8 cellular contexts compared by ENCODE assay signal in genomic region chr10:86971146-86971991, GRCh38. TPM values are rescaled to one million over a fixed set of nuclear protein-coding genes. Genes with fewer than 3 reads are reported as not detected.
DNase-seq lines count a peak whose midpoint lies in the region; TF ChIP-seq lines count a peak whose summit lies in the region.

No MANE protein-coding gene starts in this region.

- H2BK120ac ChIP-seq in H9 (ENCODE audit: low read depth, low read length, poor library complexity, severe bottlenecking) = no peak overlapping the region

- H3T11ph ChIP-seq in H9 (ENCODE audit: low read length) = no peak overlapping the region

- H3K4me3 ChIP-seq in GM12865 (ENCODE audit: low read depth, low read length) (peak overlapping the region; percentile 58), dorsolateral prefrontal cortex (peak overlapping the region; percentile 25 to 75 (median 61))

- H3K23me2 ChIP-seq in H9 (ENCODE audit: insufficient read length, low read depth, low read length, poor library complexity, severe bottlenecking) = peaks cover 15% of the 10 kb centered on the region

- H3K4me1 Mint-ChIP-seq in H9 = peaks cover 24 to 40% of the 10 kb centered on the region in 2 experiments

- peak overlapping the region; percentile 18 for H3K9ac ChIP-seq in H9 (ENCODE audit: extremely low read depth, insufficient read length, low read length)

- H4K20me1 ChIP-seq in H9 (ENCODE audit: control insufficient read depth, insufficient read depth, insufficient read length) = no peaks in the 10 kb centered on the region

- no peak overlapping the region for H3K4ac ChIP-seq in H9 (ENCODE audit: low read depth, low read length)

- H3K27me3 ChIP-seq in H9 (ENCODE audit: insufficient read depth, low read length) (peaks cover 10% of the 10 kb centered on the region; the same call in 1 of the 2 replicates), dorsolateral prefrontal cortex (peaks cover 0 to 3% (median 0%) of the 10 kb centered on the region in 45 donors)

- H3K27ac Mint-ChIP-seq in H9 = peak overlapping the region in 2 of 3 experiments; percentile 75 to 84; a peak in 2 of 7 replicates

- no peak overlapping the region for H2AFZ ChIP-seq in H9 (ENCODE audit: low read length)

- H3K14ac ChIP-seq in H9 (ENCODE audit: insufficient read depth, low read length) = peak overlapping the region; percentile 88

- peak overlapping the region; percentile 80 to 81 for H3K4me3 Mint-ChIP-seq in H9

- H3K79me2 ChIP-seq in H9 (ENCODE audit: insufficient read depth, low read length) = no peaks in the 10 kb centered on the region

- no CpG with 5 or more reads among the region's 77 CpGs for WGBS in H9 (ENCODE audit: extremely low coverage, insufficient read length, low lambda C conversion rate)

- peaks cover 31% of the 10 kb centered on the region for H3K27me3 Mint-ChIP-seq in H9 (ENCODE audit: low read depth)

- peaks cover under 1% of the 10 kb centered on the region; the same call in 1 of the 2 replicates for H3K4me1 ChIP-seq in H9 (ENCODE audit: insufficient read depth, low read length)

- H3K18ac ChIP-seq in H9 (ENCODE audit: insufficient read length, low read depth, low read length) = peak overlapping the region; percentile 72

- peaks cover 0 to 4% of the 10 kb centered on the region in 2 experiments; a peak in 1 of 5 replicates for H3K9me3 Mint-ChIP-seq in H9

- peak overlapping the region; percentile 44 for H3K4me2 ChIP-seq in H9 (ENCODE audit: insufficient read depth, insufficient read length, low read length)

- no peak overlapping the region for H2BK12ac ChIP-seq in H9 (ENCODE audit: insufficient read length, low read depth, low read length)

- intact Hi-C loops in dorsolateral prefrontal cortex (cut with DNase I) = loop anchor here in 1 of 2 donors (5.0 kb wide), 1 partner anchor 121 kb away; the partner anchor contains the start of gene GLUD1

- no peaks in the 10 kb centered on the region for H3K9me3 ChIP-seq in H9 (ENCODE audit: control insufficient read depth, low read depth, low read length)

- peak overlapping the region; percentile 25 for H4K5ac ChIP-seq in H9 (ENCODE audit: insufficient read length, low read depth, low read length)

- DNase-seq in GM12865 (ENCODE audit: low read depth) (peak; percentile 95), H9 (peak; percentile 71), NAMALWA (ENCODE audit: low spot score) (peak; percentile 87), dorsolateral prefrontal cortex (peak in 2 of 10 donors; percentile 57 to 66), medulla oblongata (ENCODE audit: extremely low spot score) (peak; percentile 47), OCI-M2 (lab: John Stamatoyannopoulos, UW; ENCODE audit: unreplicated experiment) (no peak)
- DNase-seq in activated CD4-positive, alpha-beta T cell treated with anti-CD3 and anti-CD28 coated beads, Interleukin-2, amount 50 U/mL, for 4 hours = peak; percentile 82
- peak; percentile 74 for DNase-seq in stimulated activated CD8-positive, alpha-beta memory T cell treated with anti-CD3 and anti-CD28 coated beads, Interleukin-12 subunit alpha, Interleukin-12 subunit beta, amount 100 ng/mL, for 24 hours (ENCODE audit: extremely low read depth)

- H3K23ac ChIP-seq in H9 (ENCODE audit: insufficient read length, low read depth, low read length) = no peak overlapping the region

- no peaks in the 10 kb centered on the region for H3K79me1 ChIP-seq in H9 (ENCODE audit: insufficient read depth, low read depth, low read length, poor library complexity, severe bottlenecking)

- no peak overlapping the region for H2BK5ac ChIP-seq in H9 (ENCODE audit: insufficient read length, low read length)

- no peak overlapping the region for H3K56ac ChIP-seq in H9 (ENCODE audit: insufficient read length, low read depth, low read length)

- no peak overlapping the region for H2BK15ac ChIP-seq in H9 (ENCODE audit: low read depth, low read length)

- no peak overlapping the region for H4K91ac ChIP-seq in H9 (ENCODE audit: insufficient read length, low read depth, low read length)

- no peak overlapping the region for H2AK5ac ChIP-seq in H9 (ENCODE audit: insufficient read length, low read length)

- TF ChIP-seq CTCF in GM12865 (IDR thresholded peaks at IDR 0.05; ENCODE audit: insufficient read depth, low read depth, low read length, missing control alignments) (no peak), H9 (conservative IDR thresholded peaks at IDR 0.05) (no peak; the same call in 2 of the 3 replicates), dorsolateral prefrontal cortex (IDR thresholded peaks at IDR 0.05 in 54 of 56, conservative IDR thresholded peaks at IDR 0.05 in 2 of 56; ENCODE audit: low read depth in 1 of 56, partially characterized antibody in 56 of 56) (peak in 3 of 56 donors; percentile 11 to 22 (median 12))

- H4K8ac ChIP-seq in H9 (replicated peaks; ENCODE audit: insufficient read length, low read depth, low read length) = no peak overlapping the region

- H3K27ac ChIP-seq in H9 (ENCODE audit: insufficient read length, low read depth, low read length) (no peak overlapping the region), dorsolateral prefrontal cortex (peak overlapping the region in 58 of 59 donors; percentile 2 to 96 (median 82))

- no peak overlapping the region for H2BK20ac ChIP-seq in H9 (ENCODE audit: low read depth, low read length, poor library complexity, severe bottlenecking)

- H3K36me3 Mint-ChIP-seq in H9 (ENCODE audit: insufficient read depth in 1 of 3, low read depth in 3 of 3) = peaks cover 0 to 3% (median 0%) of the 10 kb centered on the region in 3 experiments; a peak in 1 of 7 replicates

RNA-seq across cellular contexts. Expression of gene ADIRF, which starts 3.1 kb away (rescaled TPM):
- total RNA-seq in H9 (2021) = not detected in 2 replicates
- total RNA-seq in dorsolateral prefrontal cortex = 100 to 1,000 TPM in 9 of 120 experiments, 10 to 100 TPM in 111; 10.9 to 181 (median 54.5) TPM

RNA-seq across cellular contexts. Expression of gene SNCG, which starts 13.0 kb away (rescaled TPM):
- total RNA-seq in H9 (2021) (4.9 and 5.5 TPM in 2 replicates), dorsolateral prefrontal cortex (100 to 1,000 TPM in 112 of 120 experiments, 10 to 100 TPM in 8; 59.9 to 383 (median 222) TPM)

RNA-seq across cellular contexts. Expression of gene MMRN2, which starts 14.0 kb away (rescaled TPM):
- total RNA-seq in H9 (2021) (1.0 and 1.4 TPM in 2 replicates), dorsolateral prefrontal cortex (10 to 100 TPM in 57 of 120 experiments, 1 to 10 TPM in 63; 5.2 to 28.8 (median 9.8) TPM)

RNA-seq across cellular contexts. Expression of gene FAM25A, which starts 48.7 kb away (rescaled TPM):
- total RNA-seq in H9 (2021) = not detected in 2 replicates
- total RNA-seq in dorsolateral prefrontal cortex = 1 to 10 TPM in 2 of 120 experiments, not detected in 118; 2.0 to 2.2 TPM

Comparison
In these comparisons a context has a peak if more than half of its experiments do, and no peak if none do; other contexts are left out.
1. RNA of gene ADIRF, which starts 3.1 kb away (total RNA-seq): 10.9 to 181 TPM in dorsolateral prefrontal cortex; not detected in H9; every median in the first group is over 10 times any median in the second.